Comparison of ENCODE assay signal across 18 cellular contexts in the genomic region with DNA sequence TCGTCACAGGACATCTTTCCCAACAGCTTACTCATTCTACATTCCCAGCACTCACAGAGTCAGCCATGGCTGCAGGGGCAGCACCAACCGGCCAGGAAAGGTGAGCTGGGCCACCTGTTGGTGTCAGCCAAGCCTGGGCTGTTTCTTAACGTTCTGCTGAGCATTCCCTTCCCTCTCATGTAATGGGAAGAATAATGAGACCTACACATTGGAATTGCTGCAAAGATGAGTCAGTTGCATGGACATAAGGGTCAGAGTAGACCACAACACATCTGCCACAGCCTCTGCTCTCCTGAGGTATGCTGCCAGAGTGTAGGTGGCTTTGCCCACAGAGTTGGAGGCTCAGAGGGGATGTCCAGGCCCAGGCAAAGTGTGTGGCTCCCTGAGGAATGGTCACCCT.
DNase-seq lines count a peak whose midpoint lies in the region; ATAC-seq, FAIRE-seq and TF ChIP-seq lines count a peak whose summit lies in the region.
"Had no signal": no experiment of that assay in that cellular context is flagged by ENCODE, and none has a peak within 500 bp of the region (broad histone marks: within the 10 kb centered on the region; RNA-seq: fewer than 3 reads in every experiment).

No MANE protein-coding gene starts in this region.

- H3K27ac Mint-ChIP-seq in mesothelial cell of epicardium: peak overlapping the region; percentile 27
- H3K27ac Mint-ChIP-seq: endodermal cell; stimulated activated naive CD8-positive, alpha-beta T cell treated with anti-CD3 and anti-CD28 coated beads, Interleukin-15, Interleukin-2, amounts not matched to agents 100 ng/mL and 50 ng/mL, for 24 hours had no signal

- no peak for ATAC-seq in GM21515 (IDR thresholded peaks at IDR 0.05; ENCODE audit: unreplicated experiment)
- no peak for ATAC-seq in HG03565 (IDR thresholded peaks at IDR 0.05; ENCODE audit: unreplicated experiment)
- ATAC-seq: HCT116; naive thymus-derived CD8-positive, alpha-beta T cell had no signal

- H3K9me3 Mint-ChIP-seq in mesothelial cell of epicardium: no peaks in the 10 kb centered on the region
- H3K9me3 Mint-ChIP-seq: stimulated activated naive CD8-positive, alpha-beta T cell treated with anti-CD3 and anti-CD28 coated beads, Interleukin-15, Interleukin-2, amounts not matched to agents 100 ng/mL and 50 ng/mL, for 24 hours had no signal

- no peak for FAIRE-seq in bronchial epithelial cell (lab: Jason Lieb, UNC)
- FAIRE-seq: A549 had no signal

- peaks cover 3% of the 10 kb centered on the region for H3K4me1 Mint-ChIP-seq in mesothelial cell of epicardium

- H3K27me3 ChIP-seq in left ventricle myocardium inferior (ENCODE audit: low read depth) (no peaks in the 10 kb centered on the region), bronchial epithelial cell (ENCODE audit: control insufficient read depth, insufficient read depth, low read length) (no peaks in the 10 kb centered on the region)
- H3K27me3 ChIP-seq: cardiac muscle cell, right atrium auricular region, SJSA1 had no signal

- H3K36me3 Mint-ChIP-seq in mesothelial cell of epicardium: peaks cover 69% of the 10 kb centered on the region
- H3K36me3 Mint-ChIP-seq: naive thymus-derived CD8-positive, alpha-beta T cell had no signal

- H3K27me3 Mint-ChIP-seq in mesothelial cell of epicardium (ENCODE audit: low read depth): no peaks in the 10 kb centered on the region
- H3K27me3 Mint-ChIP-seq: naive thymus-derived CD8-positive, alpha-beta T cell; stimulated activated naive CD8-positive, alpha-beta T cell treated with anti-CD3 and anti-CD28 coated beads, Interleukin-15, Interleukin-2, amounts not matched to agents 100 ng/mL and 50 ng/mL, for 24 hours had no signal

- intact Hi-C loops in cardiac septum (cut with DNase I) (no loop called here), left ventricle myocardium inferior (cut with micrococcal nuclease) (no loop called here)

- H3K4me3 Mint-ChIP-seq in mesothelial cell of epicardium: no peak overlapping the region
- H3K4me3 Mint-ChIP-seq: endodermal cell; naive thymus-derived CD8-positive, alpha-beta T cell; stimulated activated naive CD8-positive, alpha-beta T cell treated with anti-CD3 and anti-CD28 coated beads, Interleukin-15, Interleukin-2, amounts not matched to agents 100 ng/mL and 50 ng/mL, for 24 hours had no signal

- no peak overlapping the region for H3K27ac ChIP-seq in left ventricle myocardium inferior (replicated peaks)
- H3K27ac ChIP-seq: A549, cardiac muscle cell, right atrium auricular region, SJSA1, VCaP had no signal

- H3K36me3 ChIP-seq in left ventricle myocardium inferior (peaks cover 34% of the 10 kb centered on the region), bronchial epithelial cell (ENCODE audit: control insufficient read depth, insufficient read depth, low read length) (peaks cover 7% of the 10 kb centered on the region)
- H3K36me3 ChIP-seq: cardiac muscle cell had no signal

- peaks cover 13% of the 10 kb centered on the region for H3K4me1 ChIP-seq in left ventricle myocardium inferior

- TF ChIP-seq CTCF in left ventricle myocardium inferior (IDR thresholded peaks at IDR 0.05; ENCODE audit: borderline replicate concordance): no peak
- no peak for TF ChIP-seq CTCF in bronchial epithelial cell (IDR thresholded peaks at IDR 0.05; ENCODE audit: insufficient read depth, low read length, severe bottlenecking)
- no peak for TF ChIP-seq CTCF in mesothelial cell of epicardium (IDR thresholded peaks at IDR 0.05; ENCODE audit: unreplicated experiment)

- H3K9me3 ChIP-seq in left ventricle myocardium inferior (replicated peaks): no peaks in the 10 kb centered on the region
- H3K9me3 ChIP-seq: A549, right atrium auricular region, SJSA1 had no signal

- H3K4me3 ChIP-seq in left ventricle myocardium inferior (no peak overlapping the region), bronchial epithelial cell (ENCODE audit: low read depth, low read length) (no peak overlapping the region)
- H3K4me3 ChIP-seq: A549, cardiac muscle cell, right atrium auricular region, SJSA1 had no signal

- DNase-seq in cardiac septum (ENCODE audit: low spot score) (peak; percentile 29), left ventricle myocardium inferior (no peak), bronchial epithelial cell (ENCODE audit: low read depth) (peak; percentile 20), mesothelial cell of epicardium (ENCODE audit: low spot score in 2 of 2, unreplicated experiment in 2 of 2) (no peak), mucosa of gallbladder (ENCODE audit: low spot score) (no peak)
- DNase-seq in stimulated activated CD4-positive, alpha-beta T cell treated with anti-CD3 and anti-CD28 coated beads, Interleukin-2, amount 100 ng/mL, for 48 hours: no peak
- DNase-seq: activated gamma-delta T cell treated with Interleukin-2 at 50 U/mL for 16 hours; endodermal cell; naive thymus-derived CD8-positive, alpha-beta T cell had no signal

Comparison
In these comparisons a context has a peak if more than half of its experiments do, and no peak if none do; other contexts are left out.
1. DNase-seq: peak in cardiac septum (single experiment) and bronchial epithelial cell (single experiment); none in left ventricle myocardium inferior (single experiment), mesothelial cell of epicardium (0 of 2), stimulated activated CD4-positive, alpha-beta T cell treated with anti-CD3 and anti-CD28 coated beads, Interleukin-2, amount 100 ng/mL, for 48 hours (0 of 2) and mucosa of gallbladder (single experiment).